In the genomic region with DNA sequence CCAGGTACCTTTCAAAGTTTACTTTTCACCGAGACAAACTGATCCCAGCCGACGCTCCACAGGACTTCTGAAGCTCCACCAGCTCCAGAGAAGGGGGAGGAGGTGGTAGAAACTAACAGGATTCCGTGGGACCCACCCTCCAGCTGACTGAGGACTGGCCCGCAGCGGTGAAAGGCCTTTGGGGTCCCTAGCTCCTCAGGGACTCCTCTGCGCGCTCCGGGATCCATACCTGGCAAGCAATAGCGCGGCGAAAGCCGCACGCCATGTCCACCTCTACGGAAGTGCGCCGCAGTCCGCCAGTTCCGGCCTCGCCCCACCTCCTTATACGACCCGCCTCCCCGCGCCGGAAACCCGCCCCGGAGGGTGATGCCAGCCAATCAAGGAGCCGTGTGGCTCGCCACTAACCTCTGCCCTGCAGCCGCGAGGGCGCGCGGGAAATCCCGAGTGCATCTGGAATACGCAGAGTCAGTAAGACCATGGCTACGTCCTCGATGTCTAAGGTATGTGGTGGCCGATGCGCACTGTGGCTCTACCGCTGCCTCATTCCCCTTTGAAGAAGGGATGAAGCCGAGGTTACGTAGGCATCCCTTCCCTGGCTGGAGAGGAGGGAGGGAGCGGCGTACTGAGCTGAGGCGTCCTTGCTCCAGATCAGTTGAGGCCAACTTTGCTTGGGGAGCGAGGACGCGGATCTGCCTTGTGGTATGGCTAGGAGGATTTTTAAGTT, we compare ENCODE assay signal across 8 cellular contexts. TPM values are rescaled to one million over a fixed set of nuclear protein-coding genes. Genes with fewer than 3 reads are reported as not detected.
A peak's percentile ranks its signal among the peaks of the same experiment; 100 is the strongest.
DNase-seq lines count a peak whose midpoint lies in the region; ATAC-seq and TF ChIP-seq lines count a peak whose summit lies in the region.

A gene (plus strand): TSS at position 443 of the 724 bp plus-strand sequence. CDS start 34 bp downstream, at position 477.
A gene with protein sequence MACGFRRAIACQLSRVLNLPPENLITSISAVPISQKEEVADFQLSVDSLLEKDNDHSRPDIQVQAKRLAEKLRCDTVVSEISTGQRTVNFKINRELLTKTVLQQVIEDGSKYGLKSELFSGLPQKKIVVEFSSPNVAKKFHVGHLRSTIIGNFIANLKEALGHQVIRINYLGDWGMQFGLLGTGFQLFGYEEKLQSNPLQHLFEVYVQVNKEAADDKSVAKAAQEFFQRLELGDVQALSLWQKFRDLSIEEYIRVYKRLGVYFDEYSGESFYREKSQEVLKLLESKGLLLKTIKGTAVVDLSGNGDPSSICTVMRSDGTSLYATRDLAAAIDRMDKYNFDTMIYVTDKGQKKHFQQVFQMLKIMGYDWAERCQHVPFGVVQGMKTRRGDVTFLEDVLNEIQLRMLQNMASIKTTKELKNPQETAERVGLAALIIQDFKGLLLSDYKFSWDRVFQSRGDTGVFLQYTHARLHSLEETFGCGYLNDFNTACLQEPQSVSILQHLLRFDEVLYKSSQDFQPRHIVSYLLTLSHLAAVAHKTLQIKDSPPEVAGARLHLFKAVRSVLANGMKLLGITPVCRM (minus strand): TSS at position 295 of the 724 bp plus-strand sequence. CDS start 30 bp downstream, at position 265.

- DNase-seq in DMS 273 treated with DMSO at 0.1 percent for 48 hours (lab: John Stamatoyannopoulos, UW) (peak; percentile 88), OCI-M2 (lab: John Stamatoyannopoulos, UW; ENCODE audit: unreplicated experiment) (peak; percentile 73), activated T-cell treated with anti-CD3 and anti-CD28 coated beads for 4 hours (peak; percentile 88), epithelial cell of esophagus (ENCODE audit: low read depth) (peak; percentile 97), mucosa of gallbladder (ENCODE audit: low spot score) (peak; percentile 96)
- peak; percentile 86 to 89 for DNase-seq in stimulated activated CD8-positive, alpha-beta memory T cell treated with anti-CD3 and anti-CD28 coated beads, Interleukin-4, amount 100 ng/mL, for 4 hours (ENCODE audit: low read depth in 2 of 2, low spot score in 1 of 2)

- H3K4me1 Mint-ChIP-seq in IgD-negative memory B cell, result peaks cover 40 to 53% (median 41%) of the 10 kb centered on the region in 3 donors

- H3K36me3 Mint-ChIP-seq in IgD-negative memory B cell, result peaks cover 4% of the 10 kb centered on the region

- ATAC-seq in GM21529 (IDR thresholded peaks at IDR 0.05; ENCODE audit: unreplicated experiment), result peak; percentile 100

- H3K9me3 Mint-ChIP-seq in IgD-negative memory B cell, result no peaks in the 10 kb centered on the region

- peak within 1 kb of the TSS; percentile 83 to 99 (median 89) for H3K27ac Mint-ChIP-seq in IgD-negative memory B cell

- H3K27me3 Mint-ChIP-seq in IgD-negative memory B cell, result no peaks in the 10 kb centered on the region

- H3K4me3 Mint-ChIP-seq in IgD-negative memory B cell, result peak within 1 kb of the TSS; percentile 89 to 99 (median 96)

- no peak for TF ChIP-seq CTCF in epithelial cell of esophagus (IDR thresholded peaks at IDR 0.05; ENCODE audit: insufficient read depth, low read depth, low read length, missing control alignments)

- H3K4me3 ChIP-seq in epithelial cell of esophagus (ENCODE audit: low read length), result peak within 1 kb of the TSS; percentile 95

RNA-seq across cellular contexts. Expression of the first gene that starts in this region (rescaled TPM):
- 29.7 TPM for polyA plus RNA-seq in IgD-negative memory B cell
- 15.9 TPM for total RNA-seq in mucosa of gallbladder

RNA-seq across cellular contexts. Expression of the second gene that starts in this region (rescaled TPM):
- 22.0 TPM for polyA plus RNA-seq in IgD-negative memory B cell
- total RNA-seq in mucosa of gallbladder, result 29.1 TPM

Comparison
In these comparisons a context has a peak if more than half of its experiments do, and no peak if none do; other contexts are left out.
1. Peak in every context shown above with its lines: DNase-seq, ATAC-seq and H3K4me3 ChIP-seq.